ENCODE assay signal across 25 cellular contexts in genomic region chr14:94532462-94532861, GRCh38. TPM values are rescaled to one million over a fixed set of nuclear protein-coding genes. Genes with fewer than 3 reads are reported as not detected.
DNase-seq lines count a peak whose midpoint lies in the region; FAIRE-seq and TF ChIP-seq lines count a peak whose summit lies in the region.
"Had no signal": no experiment of that assay in that cellular context is flagged by ENCODE, and none has a peak within 500 bp of the region (broad histone marks: within the 10 kb centered on the region; RNA-seq: fewer than 3 reads in every experiment).

No MANE protein-coding gene starts in this region.

- no peaks in the 10 kb centered on the region for H3K9me3 ChIP-seq in GM23248 (ENCODE audit: low read depth)
- H3K9me3 ChIP-seq in adipocyte (ENCODE audit: control insufficient read depth, low read length): peaks cover 7% of the 10 kb centered on the region
- no peaks in the 10 kb centered on the region for H3K9me3 ChIP-seq in H9 (ENCODE audit: control insufficient read depth, low read depth, low read length)
- H3K9me3 ChIP-seq: breast epithelium had no signal

- 6 to 12% methylated on average over 2 of the region's 2 CpGs for WGBS in GM23248 (ENCODE audit: low coverage in 1 of 2, low lambda C conversion rate in 2 of 2, missing lambda C conversion rate in 2 of 2), 2 experiments
- WGBS in H9 (ENCODE audit: extremely low coverage, insufficient read length, low lambda C conversion rate): no CpG with 5 or more reads among the region's 2 CpGs

- H4K5ac ChIP-seq in H9 (ENCODE audit: insufficient read length, low read depth, low read length): no peak overlapping the region

- H3K56ac ChIP-seq in H9 (ENCODE audit: insufficient read length, low read depth, low read length): no peak overlapping the region

- no peak overlapping the region for H4K91ac ChIP-seq in H9 (ENCODE audit: insufficient read length, low read depth, low read length)

- no peaks in the 10 kb centered on the region for H3K36me3 ChIP-seq in GM23248 (ENCODE audit: low read depth)
- H3K36me3 ChIP-seq in adipocyte (ENCODE audit: control insufficient read depth, insufficient read depth, low read length, severe bottlenecking): no peaks in the 10 kb centered on the region
- H3K36me3 ChIP-seq: breast epithelium had no signal

- H2BK120ac ChIP-seq in H9 (ENCODE audit: low read depth, low read length, poor library complexity, severe bottlenecking): no peak overlapping the region

- no peak overlapping the region for H3T11ph ChIP-seq in H9 (ENCODE audit: low read length)

- H2BK15ac ChIP-seq in H9 (ENCODE audit: low read depth, low read length): no peak overlapping the region

- H3K36me3 Mint-ChIP-seq in H9 (ENCODE audit: insufficient read depth in 1 of 3, low read depth in 3 of 3): no peaks in the 10 kb centered on the region
- H3K36me3 Mint-ChIP-seq: activated CD4-positive, alpha-beta memory T cell treated with anti-CD3 and anti-CD28 coated beads for 36 hours had no signal

- no peaks in the 10 kb centered on the region for H3K9me2 ChIP-seq in GM23248 (ENCODE audit: insufficient read depth)

- H3K27ac ChIP-seq in GM23248 (no peak overlapping the region), H9 (ENCODE audit: insufficient read length, low read depth, low read length) (no peak overlapping the region)
- H3K27ac ChIP-seq: breast epithelium had no signal

- H3K23ac ChIP-seq in H9 (ENCODE audit: insufficient read length, low read depth, low read length): no peak overlapping the region

- H3K4me1 Mint-ChIP-seq in H9: no peaks in the 10 kb centered on the region

- H2BK5ac ChIP-seq in H9 (ENCODE audit: insufficient read length, low read length): no peak overlapping the region

- H3K4me1 ChIP-seq in GM23248 (ENCODE audit: insufficient read depth) (peaks cover 7% of the 10 kb centered on the region; the same call in 1 of the 2 replicates), adipocyte (ENCODE audit: control insufficient read depth, insufficient read depth, low read length) (no peaks in the 10 kb centered on the region), H9 (ENCODE audit: insufficient read depth, low read length) (no peaks in the 10 kb centered on the region)
- H3K4me1 ChIP-seq: breast epithelium had no signal

- no peak overlapping the region for H2BK20ac ChIP-seq in H9 (ENCODE audit: low read depth, low read length, poor library complexity, severe bottlenecking)

- H3K27me3 ChIP-seq in GM23248 (replicated peaks; ENCODE audit: insufficient read depth) (peaks cover 17% of the 10 kb centered on the region), adipocyte (replicated peaks; ENCODE audit: control insufficient read depth, insufficient read depth, low read length) (peaks cover 26% of the 10 kb centered on the region), H9 (ENCODE audit: insufficient read depth, low read length) (no peaks in the 10 kb centered on the region)
- H3K27me3 ChIP-seq: breast epithelium had no signal

- H3K27me3 Mint-ChIP-seq in H9 (ENCODE audit: low read depth): peaks cover 18% of the 10 kb centered on the region

- peak; percentile 21 for FAIRE-seq in islet of Langerhans (lab: Jason Lieb, UNC)

- peak; percentile 61 for DNase-seq in EH (ENCODE audit: low read depth)
- peak; percentile 25 for DNase-seq in GM23248
- DNase-seq in adipocyte (ENCODE audit: low read depth): peak; percentile 9
- DNase-seq in activated CD4-positive, alpha-beta T cell treated with anti-CD3 and anti-CD28 coated beads, Interleukin-2, amount 50 U/mL, for 4 hours: no peak
- no peak for DNase-seq in head of caudate nucleus
- DNase-seq in H9: no peak
- no peak for DNase-seq in HCEC 1CT
- DNase-seq: activated CD4-positive, alpha-beta memory T cell treated with anti-CD3 and anti-CD28 coated beads for 36 hours; activated naive CD4-positive, alpha-beta T cell treated with anti-CD3 and anti-CD28 coated beads, Interleukin-2, amount 50 U/mL, for 16 hours; activated T-cell treated with anti-CD3 and anti-CD28 coated beads, Interleukin-2, amount 50 U/mL, for 24 hours; DND-41; NCI-H1048; NCI-H2107; NCI-H524 treated with DMSO at 0.1 percent for 48 hours; nucleus accumbens; right cardiac atrium; SIG-M5; stimulated activated naive CD8-positive, alpha-beta T cell treated with anti-CD3 and anti-CD28 coated beads, Interleukin-15, Interleukin-2, amounts not matched to agents 100 U/mL and 50 U/mL, for 24 hours had no signal

- in situ Hi-C loops in GM23248 (cut with MboI): no loop called here

- H2AFZ ChIP-seq in GM23248: no peak overlapping the region
- no peak overlapping the region for H2AFZ ChIP-seq in H9 (ENCODE audit: low read length)

- no peak overlapping the region for H3K14ac ChIP-seq in H9 (ENCODE audit: insufficient read depth, low read length)

- H3K4me2 ChIP-seq in GM23248 (ENCODE audit: unreplicated experiment): no peak overlapping the region
- no peak overlapping the region for H3K4me2 ChIP-seq in H9 (ENCODE audit: insufficient read depth, insufficient read length, low read length)

- no peak overlapping the region for H3K27ac Mint-ChIP-seq in H9
- H3K27ac Mint-ChIP-seq: activated CD4-positive, alpha-beta memory T cell treated with anti-CD3 and anti-CD28 coated beads for 36 hours; activated T-cell treated with anti-CD3 and anti-CD28 coated beads, Interleukin-2, amount 50 U/mL, for 24 hours; T-helper 1 cell treated with Interleukin-12 subunit alpha and Interleukin-12 subunit beta and Interleukin-4 antibody, amounts not matched to agents 30 μg/mL and 1 μg/mL, for 36 hours had no signal

- H3K79me1 ChIP-seq in H9 (ENCODE audit: insufficient read depth, low read depth, low read length, poor library complexity, severe bottlenecking): no peaks in the 10 kb centered on the region

- no peak overlapping the region for H4K8ac ChIP-seq in H9 (replicated peaks; ENCODE audit: insufficient read length, low read depth, low read length)

- intact Hi-C loops in head of caudate nucleus (cut with DNase I): no loop called here

- no peak overlapping the region for H3K4me3 ChIP-seq in GM23248
- no peak overlapping the region for H3K4me3 ChIP-seq in adipocyte (ENCODE audit: low read length)
- H3K4me3 ChIP-seq: breast epithelium had no signal

- H3F3A ChIP-seq in GM23248 (ENCODE audit: insufficient read depth): no peaks in the 10 kb centered on the region

- H3K9me3 Mint-ChIP-seq in H9: no peaks in the 10 kb centered on the region; a peak in 1 of 5 replicates
- H3K9me3 Mint-ChIP-seq: activated CD4-positive, alpha-beta memory T cell treated with anti-CD3 and anti-CD28 coated beads for 36 hours; T-helper 1 cell treated with Interleukin-12 subunit alpha and Interleukin-12 subunit beta and Interleukin-4 antibody, amounts not matched to agents 30 μg/mL and 1 μg/mL, for 36 hours had no signal

- no peak overlapping the region for H3K9ac ChIP-seq in GM23248
- H3K9ac ChIP-seq in adipocyte (ENCODE audit: low read length): no peak overlapping the region
- H3K9ac ChIP-seq in H9 (ENCODE audit: extremely low read depth, insufficient read length, low read length): no peak overlapping the region

- no peak overlapping the region for H3K4me3 Mint-ChIP-seq in H9
- H3K4me3 Mint-ChIP-seq: activated CD4-positive, alpha-beta memory T cell treated with anti-CD3 and anti-CD28 coated beads for 36 hours; activated T-cell treated with anti-CD3 and anti-CD28 coated beads, Interleukin-2, amount 50 U/mL, for 24 hours; T-helper 1 cell treated with Interleukin-12 subunit alpha and Interleukin-12 subunit beta and Interleukin-4 antibody, amounts not matched to agents 30 μg/mL and 1 μg/mL, for 36 hours had no signal

- no peak overlapping the region for H2AK5ac ChIP-seq in H9 (ENCODE audit: insufficient read length, low read length)

- no peak overlapping the region for H2BK12ac ChIP-seq in H9 (ENCODE audit: insufficient read length, low read depth, low read length)

- H3K4ac ChIP-seq in H9 (ENCODE audit: low read depth, low read length): no peak overlapping the region

- no peak for TF ChIP-seq CTCF in H9 (conservative IDR thresholded peaks at IDR 0.05)

- H3K79me2 ChIP-seq in GM23248 (ENCODE audit: insufficient read depth) (no peaks in the 10 kb centered on the region), H9 (ENCODE audit: insufficient read depth, low read length) (no peaks in the 10 kb centered on the region)

- H3K23me2 ChIP-seq in H9 (ENCODE audit: insufficient read length, low read depth, low read length, poor library complexity, severe bottlenecking): no peaks in the 10 kb centered on the region

- H4K20me1 ChIP-seq in GM23248 (ENCODE audit: insufficient read depth) (no peaks in the 10 kb centered on the region), H9 (ENCODE audit: control insufficient read depth, insufficient read depth, insufficient read length) (no peaks in the 10 kb centered on the region)

- H3K18ac ChIP-seq in H9 (ENCODE audit: insufficient read length, low read depth, low read length): no peak overlapping the region

RNA-seq across cellular contexts. Expression of gene SERPINA12, which starts 23.2 kb away (rescaled TPM):
- not detected in 2 replicates for total RNA-seq in GM23248 (2014; rRNA removed; shearing (Covaris generic))
- not detected in 2 replicates for polyA plus RNA-seq in GM23248 (2016; fragmentation: Nextera tagmentation; extraction: Ambion mirVana)
- not detected in 2 replicates for total RNA-seq in H9 (2021)
- total RNA-seq: activated CD4-positive, alpha-beta memory T cell treated with anti-CD3 and anti-CD28 coated beads for 36 hours; breast epithelium; dermis microvascular lymphatic vessel endothelial cell; epithelial cell of proximal tubule; right cardiac atrium; ureter had no signal
- polyA plus RNA-seq: right cardiac atrium had no signal

RNA-seq across cellular contexts. Expression of gene SERPINA4, which starts 28.8 kb away (rescaled TPM):
- not detected in 2 replicates for total RNA-seq in GM23248 (2014; rRNA removed; shearing (Covaris generic))
- polyA plus RNA-seq in GM23248 (2016; fragmentation: Nextera tagmentation; extraction: Ambion mirVana): not detected in 2 replicates
- not detected in 2 replicates for total RNA-seq in H9 (2021)
- total RNA-seq: activated CD4-positive, alpha-beta memory T cell treated with anti-CD3 and anti-CD28 coated beads for 36 hours; breast epithelium; dermis microvascular lymphatic vessel endothelial cell; epithelial cell of proximal tubule; lower leg skin; right cardiac atrium; ureter had no signal
- polyA plus RNA-seq: right cardiac atrium had no signal

RNA-seq across cellular contexts. Expression of gene SERPINA5, which starts 48.8 kb away (rescaled TPM):
- total RNA-seq in GM23248 (2014; rRNA removed; shearing (Covaris generic)): not detected in 2 replicates
- polyA plus RNA-seq in GM23248 (2016; fragmentation: Nextera tagmentation; extraction: Ambion mirVana): not detected in 2 replicates
- 1.1 and 1.2 TPM in 2 replicates for total RNA-seq in H9 (2021)
- total RNA-seq: activated CD4-positive, alpha-beta memory T cell treated with anti-CD3 and anti-CD28 coated beads for 36 hours had no signal

RNA-seq across cellular contexts. Expression of gene SERPINA9, which starts 56.5 kb away (rescaled TPM):
- total RNA-seq in GM23248 (2014; rRNA removed; shearing (Covaris generic)): not detected in 2 replicates
- 0.14 and 0.31 TPM in 2 replicates for polyA plus RNA-seq in GM23248 (2016; fragmentation: Nextera tagmentation; extraction: Ambion mirVana)
- total RNA-seq in H9 (2021): not detected in 2 replicates
- total RNA-seq: activated CD4-positive, alpha-beta memory T cell treated with anti-CD3 and anti-CD28 coated beads for 36 hours; breast epithelium; dermis microvascular lymphatic vessel endothelial cell; epithelial cell of proximal tubule; right cardiac atrium; ureter had no signal
- polyA plus RNA-seq: right cardiac atrium had no signal

Comparison
In these comparisons a context has a peak if more than half of its experiments do, and no peak if none do; other contexts are left out.
1. DNase-seq: peak in EH (single experiment), GM23248 (single experiment) and adipocyte (single experiment); none in activated CD4-positive, alpha-beta T cell treated with anti-CD3 and anti-CD28 coated beads, Interleukin-2, amount 50 U/mL, for 4 hours (0 of 2), head of caudate nucleus (0 of 42), H9 (single experiment) and HCEC 1CT (single experiment).